ENCODE assay signal across 1 cellular context in genomic region chr2:238380336-238380735, GRCh38.
TF ChIP-seq lines count a peak whose summit lies in the region.

No MANE protein-coding gene starts in this region.

TF ChIP-seq in endothelial cell of umbilical vein, 7 proteins besides CTCF, POLR2A, EP300 and RAD21:
- TF ChIP-seq FOS (IDR thresholded peaks at IDR 0.05; ENCODE audit: borderline replicate concordance, insufficient read depth, low read length) = no peak
- TF ChIP-seq JUN (IDR thresholded peaks at IDR 0.05; ENCODE audit: borderline replicate concordance, insufficient read depth, insufficient read length, low read depth) = no peak
- TF ChIP-seq POLR2AphosphoS5 (IDR thresholded peaks at IDR 0.05; ENCODE audit: insufficient read depth, low read depth, low read length) = no peak
- no peak for TF ChIP-seq GATA2 (IDR thresholded peaks at IDR 0.05; ENCODE audit: insufficient read depth, insufficient read length, low read depth, low read length)
- no peak for TF ChIP-seq MAX (IDR thresholded peaks at IDR 0.05; ENCODE audit: insufficient read depth, insufficient read length)
- TF ChIP-seq EZH2 (IDR thresholded peaks at IDR 0.05; ENCODE audit: borderline replicate concordance, low read depth, low read length, severe bottlenecking) = no peak
- TF ChIP-seq MYC (IDR thresholded peaks at IDR 0.05; ENCODE audit: low read depth, low read length) = no peak
